In the genomic region with DNA sequence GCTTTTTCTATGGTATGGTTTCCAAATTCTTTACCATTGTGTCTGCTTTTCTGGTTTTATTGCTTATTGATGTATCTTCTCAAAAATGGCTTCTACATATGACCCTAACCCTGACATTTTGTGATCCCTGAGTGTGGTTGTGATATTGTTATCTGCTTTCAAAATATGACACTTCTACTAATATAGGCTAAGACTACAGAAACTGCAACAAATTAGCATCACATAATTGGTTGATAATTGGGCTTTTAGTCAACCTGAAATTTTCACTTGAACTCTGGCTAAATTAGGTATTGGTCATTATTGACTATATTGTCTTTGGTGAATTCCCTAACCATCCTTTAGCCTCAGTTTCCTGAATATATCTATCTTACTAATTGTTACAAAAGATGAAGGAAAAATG, we compare ENCODE assay signal across 6 cellular contexts.
"Had no signal": no experiment of that assay in that cellular context is flagged by ENCODE, and none has a peak within 500 bp of the region (broad histone marks: within the 10 kb centered on the region; RNA-seq: fewer than 3 reads in every experiment).

No MANE protein-coding gene starts in this region.

- FAIRE-seq: GM12891, GM12892, GM18507, GM19239 had no signal

- DNase-seq: GDM1, GF-D8 had no signal
